8 cellular contexts compared by ENCODE assay signal in the genomic region with DNA sequence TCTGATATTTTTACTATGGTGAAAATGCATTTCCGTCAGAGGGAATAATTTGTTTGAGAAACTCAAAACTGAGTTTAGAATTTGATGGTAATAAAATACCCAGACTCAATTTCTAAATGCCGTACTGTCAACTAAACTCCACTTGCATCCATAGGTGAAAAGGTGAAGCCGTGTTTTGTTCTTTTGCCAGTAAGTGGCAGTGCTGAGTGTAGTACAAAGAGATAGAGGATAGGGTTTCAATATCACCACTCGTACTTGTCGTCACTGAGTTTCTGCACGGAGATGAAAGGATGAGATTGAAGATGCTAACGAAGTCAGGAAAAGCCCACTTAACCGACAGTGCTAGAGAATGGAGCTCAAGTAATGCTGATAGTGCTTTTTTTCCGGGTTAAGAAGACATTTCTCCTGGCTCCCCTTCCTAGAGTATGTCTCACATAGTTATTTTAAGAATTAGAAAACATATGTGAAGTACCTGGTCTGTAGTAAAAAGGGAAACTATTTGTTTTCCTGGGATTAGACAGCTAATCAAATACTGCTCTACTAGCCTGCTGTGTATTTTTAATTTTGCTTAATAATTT.
DNase-seq lines count a peak whose midpoint lies in the region; ATAC-seq and TF ChIP-seq lines count a peak whose summit lies in the region.

No MANE protein-coding gene starts in this region.

- H3K27ac ChIP-seq in OCI-LY1 (ENCODE audit: low read depth, low read length, poor library complexity, severe bottlenecking), result no peak overlapping the region

- TF ChIP-seq CTCF in OCI-LY1 (IDR thresholded peaks at IDR 0.05; ENCODE audit: low read length) (peak; percentile 32; the same call in 1 of the 2 replicates), neural crest cell (conservative IDR thresholded peaks at IDR 0.05) (peak; percentile 51)

- no peaks in the 10 kb centered on the region for H3K9me2 ChIP-seq in OCI-LY1 (ENCODE audit: low read depth, low read length)

- no peaks in the 10 kb centered on the region for H3K27me3 ChIP-seq in OCI-LY1 (ENCODE audit: insufficient read depth, low read length)

- no peak overlapping the region for H3K4me3 Mint-ChIP-seq in neural crest cell
- no peak overlapping the region for H3K4me3 Mint-ChIP-seq in stimulated activated memory B cell treated with anti-CD40 and anti-IgM and Interleukin-4, amounts not matched to agents 10 μg/mL and 1 μg/mL and 100 μg/mL, for 72 hours

- H2AFZ ChIP-seq in OCI-LY1 (ENCODE audit: low read length), result no peak overlapping the region

- no peak overlapping the region for H3K9ac ChIP-seq in OCI-LY1 (ENCODE audit: low read length)

- H3K4me2 ChIP-seq in OCI-LY1 (ENCODE audit: low read length), result no peak overlapping the region

- no peak overlapping the region for H3K4me3 ChIP-seq in OCI-LY1 (ENCODE audit: low read depth, low read length, poor library complexity, severe bottlenecking)

- peaks cover 12% of the 10 kb centered on the region for H3K4me1 Mint-ChIP-seq in neural crest cell
- H3K4me1 Mint-ChIP-seq in stimulated activated memory B cell treated with anti-CD40 and anti-IgM and Interleukin-4, amounts not matched to agents 10 μg/mL and 1 μg/mL and 100 μg/mL, for 72 hours, result no peaks in the 10 kb centered on the region

- no peaks in the 10 kb centered on the region for H3F3A ChIP-seq in OCI-LY1 (ENCODE audit: insufficient read depth, low read length)

- H3K79me2 ChIP-seq in OCI-LY1 (ENCODE audit: insufficient read depth, low read length), result no peaks in the 10 kb centered on the region

- no peaks in the 10 kb centered on the region for H4K20me1 ChIP-seq in OCI-LY1 (ENCODE audit: insufficient read depth, low read length)

- DNase-seq in NOMO-1 treated with DMSO at 0.1 percent for 48 hours (lab: John Stamatoyannopoulos, UW; ENCODE audit: unreplicated experiment) (peak; percentile 1), NOMO-1 treated with dmso at 0.1 percent for 144 hours (lab: John Stamatoyannopoulos, UW; ENCODE audit: unreplicated experiment) (no peak), neural crest cell (ENCODE audit: low read depth, low spot score) (no peak), EL (no peak), Right ventricle myocardium inferior (ENCODE audit: missing footprints) (no peak)

- H3K36me3 ChIP-seq in OCI-LY1 (ENCODE audit: insufficient read depth, low read length), result no peaks in the 10 kb centered on the region

- no peaks in the 10 kb centered on the region for H3K36me3 Mint-ChIP-seq in neural crest cell (ENCODE audit: low read depth)
- no peaks in the 10 kb centered on the region for H3K36me3 Mint-ChIP-seq in stimulated activated memory B cell treated with anti-CD40 and anti-IgM and Interleukin-4, amounts not matched to agents 10 μg/mL and 1 μg/mL and 100 μg/mL, for 72 hours

- H3K9me3 ChIP-seq in OCI-LY1 (ENCODE audit: low read length), result no peaks in the 10 kb centered on the region

- no peak overlapping the region for H3K27ac Mint-ChIP-seq in neural crest cell (ENCODE audit: unreplicated experiment)
- no peak overlapping the region for H3K27ac Mint-ChIP-seq in stimulated activated memory B cell treated with anti-CD40 and anti-IgM and Interleukin-4, amounts not matched to agents 10 μg/mL and 1 μg/mL and 100 μg/mL, for 72 hours

- no peaks in the 10 kb centered on the region for H3K9me3 Mint-ChIP-seq in neural crest cell
- no peaks in the 10 kb centered on the region for H3K9me3 Mint-ChIP-seq in stimulated activated memory B cell treated with anti-CD40 and anti-IgM and Interleukin-4, amounts not matched to agents 10 μg/mL and 1 μg/mL and 100 μg/mL, for 72 hours

- no peaks in the 10 kb centered on the region for H3K4me1 ChIP-seq in OCI-LY1 (ENCODE audit: insufficient read depth, low read length, severe bottlenecking)

- no peaks in the 10 kb centered on the region for H3K27me3 Mint-ChIP-seq in neural crest cell (ENCODE audit: low read depth)
- peaks cover 19% of the 10 kb centered on the region for H3K27me3 Mint-ChIP-seq in stimulated activated memory B cell treated with anti-CD40 and anti-IgM and Interleukin-4, amounts not matched to agents 10 μg/mL and 1 μg/mL and 100 μg/mL, for 72 hours

- intact Hi-C loops in Right ventricle myocardium inferior (cut with DNase I), result no loop called here

- ATAC-seq in HG03280 (IDR thresholded peaks at IDR 0.05; ENCODE audit: unreplicated experiment) (peak; percentile 74), Right ventricle myocardium inferior (no peak)
- ATAC-seq in stimulated activated memory B cell treated with anti-CD40 and anti-IgM and Interleukin-4, amounts not matched to agents 10 μg/mL and 1 μg/mL and 100 μg/mL, for 72 hours, result no peak
